In the genomic region with DNA sequence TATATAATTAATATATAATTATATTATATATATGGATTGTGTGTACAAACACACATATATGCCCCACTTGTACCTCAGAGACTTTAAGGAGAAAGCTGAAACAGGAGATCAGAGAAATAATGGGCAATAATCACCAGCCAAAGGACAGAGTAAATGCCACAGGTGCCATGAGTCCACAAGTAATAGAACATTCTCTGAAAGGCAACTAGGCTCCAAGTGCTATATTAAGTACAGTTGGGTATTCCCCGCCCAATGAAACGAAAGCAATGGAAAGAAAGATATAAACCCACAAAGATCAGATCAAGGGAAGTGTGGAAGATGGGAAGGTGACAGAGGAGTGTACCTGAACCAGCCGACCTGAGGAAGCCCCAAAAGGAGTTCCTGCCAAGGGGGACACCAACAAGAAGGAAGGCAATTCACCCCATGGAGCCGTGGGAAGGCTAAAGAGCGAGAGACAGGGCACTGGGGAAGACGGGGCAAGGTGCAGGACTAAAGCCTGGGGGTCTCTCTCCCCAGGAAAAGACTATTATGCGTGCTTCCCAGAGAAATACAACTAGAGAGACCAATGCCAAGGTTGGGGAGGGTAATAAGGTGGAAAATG, we compare ENCODE assay signal across 22 cellular contexts.
"Had no signal": no experiment of that assay in that cellular context is flagged by ENCODE, and none has a peak within 500 bp of the region (broad histone marks: within the 10 kb centered on the region; RNA-seq: fewer than 3 reads in every experiment).

No MANE protein-coding gene starts in this region.

- H3K4me3 Mint-ChIP-seq: activated T-cell treated with anti-CD3 and anti-CD28 coated beads, Interleukin-2, amount 50 U/mL, for 24 hours; endodermal cell; natural killer cell treated with Interleukin-12 subunit alpha and Interleukin-12 subunit beta and Interleukin-15 and Interleukin-18, amount 100 ng/mL, for 72 hours; stimulated activated effector memory CD8-positive, alpha-beta T cell treated with anti-CD3 and anti-CD28 coated beads, Interleukin-12 subunit alpha, Interleukin-12 subunit beta, amount 100 ng/mL, for 72 hours; stimulated activated naive CD8-positive, alpha-beta T cell treated with anti-CD3 and anti-CD28 coated beads, Interleukin-15, amount 100 ng/mL, for 72 hours had no signal

- H3K36me3 Mint-ChIP-seq: natural killer cell treated with Interleukin-12 subunit alpha and Interleukin-12 subunit beta and Interleukin-15 and Interleukin-18, amount 100 ng/mL, for 72 hours; stimulated activated effector memory CD8-positive, alpha-beta T cell treated with anti-CD3 and anti-CD28 coated beads, Interleukin-12 subunit alpha, Interleukin-12 subunit beta, amount 100 ng/mL, for 72 hours had no signal

- H3K9me3 Mint-ChIP-seq: activated T-cell treated with anti-CD3 and anti-CD28 coated beads, Interleukin-2, amount 50 U/mL, for 24 hours; activated T-helper 2 cell treated with anti-CD3 and anti-CD28 coated beads, Interferon-gamma antibody, Interleukin-2, Interleukin-4, amounts not matched to agents 10 μg/mL and 5 μg/mL and 100 μg/mL, durations not matched to agents 14 hours and 24 hours and 36 hours; natural killer cell treated with Interleukin-12 subunit alpha and Interleukin-12 subunit beta and Interleukin-15 and Interleukin-18, amount 100 ng/mL, for 72 hours; stimulated activated effector memory CD8-positive, alpha-beta T cell treated with anti-CD3 and anti-CD28 coated beads, Interleukin-12 subunit alpha, Interleukin-12 subunit beta, amount 100 ng/mL, for 72 hours; stimulated activated naive CD8-positive, alpha-beta T cell treated with anti-CD3 and anti-CD28 coated beads, Interleukin-15, amount 100 ng/mL, for 72 hours had no signal

- H3K4me1 Mint-ChIP-seq: endodermal cell had no signal

- ATAC-seq: gastroesophageal sphincter; natural killer cell treated with Interleukin-12 subunit alpha and Interleukin-12 subunit beta and Interleukin-15 and Interleukin-18, amount 100 ng/mL, for 72 hours; stimulated activated effector memory CD8-positive, alpha-beta T cell treated with anti-CD3 and anti-CD28 coated beads, Interleukin-12 subunit alpha, Interleukin-12 subunit beta, amount 100 ng/mL, for 72 hours; stimulated activated naive CD8-positive, alpha-beta T cell treated with anti-CD3 and anti-CD28 coated beads, Interleukin-15, amount 100 ng/mL, for 72 hours had no signal

- H3K27me3 Mint-ChIP-seq: activated T-cell treated with anti-CD3 and anti-CD28 coated beads, Interleukin-2, amount 50 U/mL, for 24 hours; natural killer cell treated with Interleukin-12 subunit alpha and Interleukin-12 subunit beta and Interleukin-15 and Interleukin-18, amount 100 ng/mL, for 72 hours; stimulated activated naive CD8-positive, alpha-beta T cell treated with anti-CD3 and anti-CD28 coated beads, Interleukin-15, amount 100 ng/mL, for 72 hours had no signal

- H3K27ac Mint-ChIP-seq: activated T-cell treated with anti-CD3 and anti-CD28 coated beads, Interleukin-2, amount 50 U/mL, for 24 hours; activated T-helper 2 cell treated with anti-CD3 and anti-CD28 coated beads, Interferon-gamma antibody, Interleukin-2, Interleukin-4, amounts not matched to agents 10 μg/mL and 5 μg/mL and 100 μg/mL, durations not matched to agents 14 hours and 24 hours and 36 hours; endodermal cell; natural killer cell treated with Interleukin-12 subunit alpha and Interleukin-12 subunit beta and Interleukin-15 and Interleukin-18, amount 100 ng/mL, for 72 hours; stimulated activated effector memory CD8-positive, alpha-beta T cell treated with anti-CD3 and anti-CD28 coated beads, Interleukin-12 subunit alpha, Interleukin-12 subunit beta, amount 100 ng/mL, for 72 hours; stimulated activated naive CD8-positive, alpha-beta T cell treated with anti-CD3 and anti-CD28 coated beads, Interleukin-15, amount 100 ng/mL, for 72 hours had no signal

- DNase-seq: activated CD4-positive, alpha-beta T cell treated with anti-CD3 and anti-CD28 coated beads for 1 hour; activated CD4-positive, alpha-beta T cell treated with anti-CD3 and anti-CD28 coated beads, Interleukin-2, amount 50 U/mL, for 4 hours; activated CD8-positive, alpha-beta memory T cell treated with anti-CD3 and anti-CD28 coated beads for 24 hours; activated CD8-positive, alpha-beta memory T cell treated with anti-CD3 and anti-CD28 coated beads, Interleukin-2, amount 50 U/mL, for 4 hours; activated naive CD4-positive, alpha-beta T cell; activated T-cell treated with anti-CD3 and anti-CD28 coated beads, Interleukin-2, amount 50 U/mL, for 24 hours; cerebellar nuclear complex; cortex of kidney; endodermal cell; esophagus squamous epithelium; head of caudate nucleus; hypothalamus; midbrain; ovary; right cardiac atrium; stimulated activated CD4-positive, alpha-beta T cell treated with anti-CD3 and anti-CD28 coated beads, Interleukin-2, amount 100 ng/mL, for 24 hours; stimulated activated naive CD8-positive, alpha-beta T cell treated with anti-CD3 and anti-CD28 coated beads, Interleukin-15, amount 100 ng/mL, for 72 hours; WERI-Rb-1 had no signal
